ENCODE assay signal across 13 cellular contexts in the genomic region with DNA sequence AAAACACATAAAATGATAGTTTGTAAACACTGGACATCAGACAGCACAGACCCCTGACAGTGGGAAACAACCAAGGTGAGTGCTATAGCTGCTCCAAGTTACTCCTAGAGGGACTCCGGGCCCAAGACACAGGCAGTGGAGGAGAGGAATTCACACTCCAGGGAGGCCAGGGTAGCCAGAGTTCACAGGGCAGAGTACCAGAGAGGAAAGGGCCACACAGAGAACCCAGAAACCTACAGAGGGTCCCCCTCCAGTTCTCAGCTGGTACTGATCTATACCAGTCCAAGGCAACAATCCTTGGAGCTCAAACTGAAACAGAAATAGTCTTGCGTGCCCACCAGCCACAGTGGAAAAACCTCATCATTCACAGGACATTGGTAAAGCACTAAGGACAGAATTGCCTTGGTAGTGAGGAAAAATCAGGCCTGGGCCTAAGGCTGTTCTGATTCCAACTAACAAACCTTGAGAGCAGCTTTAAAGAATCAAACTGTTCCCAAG. TPM values are rescaled to one million over a fixed set of nuclear protein-coding genes. Genes with fewer than 3 reads are reported as not detected.
DNase-seq lines count a peak whose midpoint lies in the region; ATAC-seq and TF ChIP-seq lines count a peak whose summit lies in the region.
"Had no signal": no experiment of that assay in that cellular context is flagged by ENCODE, and none has a peak within 500 bp of the region (broad histone marks: within the 10 kb centered on the region; RNA-seq: fewer than 3 reads in every experiment).

No MANE protein-coding gene starts in this region.

- peaks cover 16% of the 10 kb centered on the region for H3K4me1 Mint-ChIP-seq in activated naive CD8-positive, alpha-beta T cell treated with anti-CD3 and anti-CD28 coated beads, Interleukin-2, amount 50 U/mL, for 24 hours
- peaks cover 12% of the 10 kb centered on the region for H3K4me1 Mint-ChIP-seq in activated naive CD8-positive, alpha-beta T cell treated with anti-CD3 and anti-CD28 coated beads for 36 hours

- H3K27me3 ChIP-seq in vagina, result no peaks in the 10 kb centered on the region
- H3K27me3 ChIP-seq: dorsolateral prefrontal cortex had no signal

- peaks cover 25% of the 10 kb centered on the region for H3K36me3 Mint-ChIP-seq in activated naive CD8-positive, alpha-beta T cell treated with anti-CD3 and anti-CD28 coated beads, Interleukin-2, amount 50 U/mL, for 24 hours (ENCODE audit: low read depth)
- H3K36me3 Mint-ChIP-seq in activated naive CD8-positive, alpha-beta T cell treated with anti-CD3 and anti-CD28 coated beads for 36 hours, result peaks cover 30% of the 10 kb centered on the region

- no peak for DNase-seq in activated naive CD8-positive, alpha-beta T cell treated with anti-CD3 and anti-CD28 coated beads, Interleukin-2, amount 50 U/mL, for 24 hours
- no peak for DNase-seq in activated naive CD8-positive, alpha-beta T cell treated with anti-CD3 and anti-CD28 coated beads for 36 hours
- DNase-seq in fibroblast of peridontal ligament (ENCODE audit: extremely low read depth) (peak; percentile 44), omental fat pad (ENCODE audit: low spot score) (no peak), vagina (ENCODE audit: extremely low spot score in 2 of 2) (no peak), hepatic stellate cell (ENCODE audit: low spot score) (no peak), NCI-H82 treated with DMSO at 0.1 percent for 48 hours (lab: John Stamatoyannopoulos, UW; ENCODE audit: unreplicated experiment) (no peak), LoVo (ENCODE audit: low spot score) (no peak)
- DNase-seq: activated T-cell treated with anti-CD3 and anti-CD28 coated beads, Interleukin-2, amount 50 U/mL, for 4 hours; stimulated activated CD4-positive, alpha-beta T cell treated with anti-CD3 and anti-CD28 coated beads, Interleukin-15, amount 100 ng/mL, for 24 hours had no signal

- H3K27me3 Mint-ChIP-seq in activated naive CD8-positive, alpha-beta T cell treated with anti-CD3 and anti-CD28 coated beads, Interleukin-2, amount 50 U/mL, for 24 hours, result no peaks in the 10 kb centered on the region
- no peaks in the 10 kb centered on the region for H3K27me3 Mint-ChIP-seq in activated naive CD8-positive, alpha-beta T cell treated with anti-CD3 and anti-CD28 coated beads for 36 hours

- no peak for TF ChIP-seq POLR2A in vagina (IDR thresholded peaks at IDR 0.05)

- peaks cover 61% of the 10 kb centered on the region for H3K4me1 ChIP-seq in vagina

- intact Hi-C loops in vagina (cut with DNase I), result no loop called here

- TF ChIP-seq CTCF in omental fat pad (IDR thresholded peaks at IDR 0.05), result no peak
- no peak for TF ChIP-seq CTCF in vagina (IDR thresholded peaks at IDR 0.05)

- H3K36me3 ChIP-seq in vagina, result no peaks in the 10 kb centered on the region

- ATAC-seq in activated naive CD8-positive, alpha-beta T cell treated with anti-CD3 and anti-CD28 coated beads, Interleukin-2, amount 50 U/mL, for 24 hours, result peak; percentile 40
- peak; percentile 10 for ATAC-seq in omental fat pad (ENCODE audit: low FRiP score)
- ATAC-seq: activated T-cell treated with anti-CD3 and anti-CD28 coated beads, Interleukin-2, amount 50 U/mL, for 4 hours had no signal

- peaks cover 21% of the 10 kb centered on the region for H3K9me3 Mint-ChIP-seq in activated naive CD8-positive, alpha-beta T cell treated with anti-CD3 and anti-CD28 coated beads, Interleukin-2, amount 50 U/mL, for 24 hours
- peaks cover 20% of the 10 kb centered on the region for H3K9me3 Mint-ChIP-seq in activated naive CD8-positive, alpha-beta T cell treated with anti-CD3 and anti-CD28 coated beads for 36 hours

- no peak overlapping the region for H3K27ac Mint-ChIP-seq in activated naive CD8-positive, alpha-beta T cell treated with anti-CD3 and anti-CD28 coated beads, Interleukin-2, amount 50 U/mL, for 24 hours
- no peak overlapping the region for H3K27ac Mint-ChIP-seq in activated naive CD8-positive, alpha-beta T cell treated with anti-CD3 and anti-CD28 coated beads for 36 hours
- H3K27ac Mint-ChIP-seq: T-helper 2 cell treated with Interferon-gamma antibody and Interleukin-4, amounts not matched to agents 5 μg/mL and 100 μg/mL, for 36 hours had no signal

- H3K4me3 ChIP-seq in vagina, result no peak overlapping the region
- H3K4me3 ChIP-seq: dorsolateral prefrontal cortex had no signal

- no peak overlapping the region for H3K4me3 Mint-ChIP-seq in activated naive CD8-positive, alpha-beta T cell treated with anti-CD3 and anti-CD28 coated beads, Interleukin-2, amount 50 U/mL, for 24 hours
- H3K4me3 Mint-ChIP-seq in activated naive CD8-positive, alpha-beta T cell treated with anti-CD3 and anti-CD28 coated beads for 36 hours, result no peak overlapping the region
- H3K4me3 Mint-ChIP-seq: activated T-cell treated with anti-CD3 and anti-CD28 coated beads, Interleukin-2, amount 50 U/mL, for 4 hours; T-helper 2 cell treated with Interferon-gamma antibody and Interleukin-4, amounts not matched to agents 5 μg/mL and 100 μg/mL, for 36 hours had no signal

- H3K9me3 ChIP-seq in vagina, result no peaks in the 10 kb centered on the region

- H3K27ac ChIP-seq in vagina, result peak overlapping the region; percentile 64

RNA-seq across cellular contexts. Expression of a gene that starts 7.6 kb away (rescaled TPM):
- total RNA-seq in activated naive CD8-positive, alpha-beta T cell treated with anti-CD3 and anti-CD28 coated beads for 36 hours, result 1 to 10 TPM; 8.1 to 8.8 TPM
- total RNA-seq in omental fat pad (10 to 100 TPM in 3 of 4 donors, 1 to 10 TPM in 1; 9.3 to 17.5 (median 12.6) TPM), vagina (15.7 TPM)

RNA-seq across cellular contexts. Expression of a gene that starts 49.7 kb away (rescaled TPM):
- not detected for total RNA-seq in activated naive CD8-positive, alpha-beta T cell treated with anti-CD3 and anti-CD28 coated beads for 36 hours
- total RNA-seq in omental fat pad (10 to 100 TPM in 2 of 4 donors, 1 to 10 TPM in 2; 2.5 to 96.7 (median 7.6) TPM), vagina (2.5 TPM)
- total RNA-seq: A172; activated T-cell treated with anti-CD3 and anti-CD28 coated beads, Interleukin-2, amount 50 U/mL, for 4 hours had no signal

RNA-seq across cellular contexts. Expression of a gene that starts 51.4 kb away (rescaled TPM):
- total RNA-seq in activated naive CD8-positive, alpha-beta T cell treated with anti-CD3 and anti-CD28 coated beads for 36 hours, result 100 to 1,000 TPM; 196 to 197 TPM
- 1 to 10 TPM in 3 of 4 donors, under 1 TPM in 1; 0.37 to 5.4 (median 2.0) TPM for total RNA-seq in omental fat pad
- total RNA-seq in vagina, result 0.98 TPM
- total RNA-seq: A172 had no signal

Comparison
In these comparisons a context has a peak if more than half of its experiments do, and no peak if none do; other contexts are left out.
1. RNA of a gene that starts 51.4 kb away (total RNA-seq): 196 to 197 TPM in activated naive CD8-positive, alpha-beta T cell treated with anti-CD3 and anti-CD28 coated beads for 36 hours; 0.37 to 5.4 TPM in omental fat pad and 0.98 TPM in vagina (single experiment); every median in the first group is over 10 times any median in the second.